In genomic region chr2:189379287-189379630, GRCh38 we compare ENCODE assay signal across 12 cellular contexts.
DNase-seq lines count a peak whose midpoint lies in the region; ATAC-seq, FAIRE-seq and TF ChIP-seq lines count a peak whose summit lies in the region.
"Had no signal": no experiment of that assay in that cellular context is flagged by ENCODE, and none has a peak within 500 bp of the region (broad histone marks: within the 10 kb centered on the region; RNA-seq: fewer than 3 reads in every experiment).

No MANE protein-coding gene starts in this region.

- H3K4me3 ChIP-seq in OCI-LY3 (ENCODE audit: low read length), result no peak overlapping the region
- H3K4me3 ChIP-seq in endodermal cell (ENCODE audit: low read length), result no peak overlapping the region
- no peak overlapping the region for H3K4me3 ChIP-seq in right cardiac atrium (ENCODE audit: low read length)
- no peak overlapping the region for H3K4me3 ChIP-seq in MM.1S (ENCODE audit: low read length)

- H3K4me3 Mint-ChIP-seq in endodermal cell, result no peak overlapping the region
- H3K4me3 Mint-ChIP-seq: activated T-cell treated with anti-CD3 and anti-CD28 coated beads, Interleukin-2, amount 50 U/mL, for 24 hours had no signal

- no peaks in the 10 kb centered on the region for H3K36me3 ChIP-seq in OCI-LY3 (replicated peaks; ENCODE audit: low read depth, low read length)
- no peaks in the 10 kb centered on the region for H3K36me3 ChIP-seq in endodermal cell (ENCODE audit: control insufficient read depth, insufficient read depth, low read length)
- no peaks in the 10 kb centered on the region for H3K36me3 ChIP-seq in MM.1S (replicated peaks; ENCODE audit: insufficient read depth, low read length)

- intact Hi-C loops in right cardiac atrium (cut with DNase I), result no loop called here

- H2AFZ ChIP-seq in OCI-LY3 (ENCODE audit: low read depth, low read length) (peak overlapping the region; percentile 71), MM.1S (ENCODE audit: low read length) (no peak overlapping the region)

- no peaks in the 10 kb centered on the region for H3K9me3 Mint-ChIP-seq in endodermal cell
- H3K9me3 Mint-ChIP-seq: activated T-cell treated with anti-CD3 and anti-CD28 coated beads, Interleukin-2, amount 50 U/mL, for 24 hours had no signal

- no peaks in the 10 kb centered on the region for H4K20me1 ChIP-seq in OCI-LY3 (ENCODE audit: insufficient read depth, low read length)
- H4K20me1 ChIP-seq in MM.1S (ENCODE audit: insufficient read depth, low read length), result no peaks in the 10 kb centered on the region

- TF ChIP-seq CTCF in OCI-LY3 (IDR thresholded peaks at IDR 0.05; ENCODE audit: low read depth, low read length), result no peak
- no peak for TF ChIP-seq CTCF in endodermal cell (conservative IDR thresholded peaks at IDR 0.05)
- no peak for TF ChIP-seq CTCF in omental fat pad (IDR thresholded peaks at IDR 0.05)
- TF ChIP-seq CTCF in MM.1S (IDR thresholded peaks at IDR 0.05; ENCODE audit: low read length), result no peak

- no peak overlapping the region for H3K4me2 ChIP-seq in OCI-LY3 (ENCODE audit: low read length)
- no peak overlapping the region for H3K4me2 ChIP-seq in MM.1S (ENCODE audit: low read depth, low read length)

- WGBS in endodermal cell (ENCODE audit: insufficient coverage in 1 of 2, insufficient read length in 1 of 2), 2 experiments, result 58% methylated on average over 1 of the region's 2 CpGs; no CpG with 5 or more reads in 1 of the 2 experiments
- 42% methylated on average over 2 of the region's 2 CpGs for WGBS in right cardiac atrium

- H3K27me3 ChIP-seq in OCI-LY3 (ENCODE audit: low read depth, low read length) (no peaks in the 10 kb centered on the region), endodermal cell (ENCODE audit: control insufficient read depth, insufficient read depth, low read length, poor library complexity, severe bottlenecking) (no peaks in the 10 kb centered on the region), right cardiac atrium (ENCODE audit: control insufficient read depth, insufficient read depth) (no peaks in the 10 kb centered on the region), MM.1S (replicated peaks; ENCODE audit: insufficient read depth, low read length) (no peaks in the 10 kb centered on the region)

- H3K27ac Mint-ChIP-seq in endodermal cell, result no peak overlapping the region
- H3K27ac Mint-ChIP-seq: activated T-cell treated with anti-CD3 and anti-CD28 coated beads, Interleukin-2, amount 50 U/mL, for 24 hours had no signal

- H3K4me1 ChIP-seq in OCI-LY3 (ENCODE audit: low read length) (no peaks in the 10 kb centered on the region), endodermal cell (ENCODE audit: control insufficient read depth, insufficient read depth, low read length) (no peaks in the 10 kb centered on the region), right cardiac atrium (ENCODE audit: control insufficient read depth, insufficient read depth, low read length) (no peaks in the 10 kb centered on the region), MM.1S (ENCODE audit: low read length) (no peaks in the 10 kb centered on the region)

- no peaks in the 10 kb centered on the region for H3K9me2 ChIP-seq in MM.1S (replicated peaks; ENCODE audit: insufficient read depth, low read length)

- no peaks in the 10 kb centered on the region for H3K4me1 Mint-ChIP-seq in endodermal cell

- H3K27me3 Mint-ChIP-seq in endodermal cell (ENCODE audit: insufficient read depth), result no peaks in the 10 kb centered on the region
- H3K27me3 Mint-ChIP-seq: activated T-cell treated with anti-CD3 and anti-CD28 coated beads, Interleukin-2, amount 50 U/mL, for 24 hours had no signal

- ATAC-seq in omental fat pad (ENCODE audit: low FRiP score), result peak; percentile 48
- ATAC-seq in HG03280 (IDR thresholded peaks at IDR 0.05; ENCODE audit: unreplicated experiment), result no peak
- ATAC-seq in right cardiac atrium, result no peak

- H3K79me2 ChIP-seq in OCI-LY3 (ENCODE audit: low read length), result no peaks in the 10 kb centered on the region
- H3K79me2 ChIP-seq in MM.1S (ENCODE audit: low read length), result no peaks in the 10 kb centered on the region

- H3K27ac ChIP-seq in OCI-LY3 (ENCODE audit: low read length) (no peak overlapping the region), endodermal cell (ENCODE audit: low read depth, low read length) (peak overlapping the region; percentile 28), right cardiac atrium (ENCODE audit: low read length) (no peak overlapping the region), MM.1S (ENCODE audit: low read length) (no peak overlapping the region)

- H3K9ac ChIP-seq in OCI-LY3 (ENCODE audit: low read length) (no peak overlapping the region), endodermal cell (ENCODE audit: extremely low read depth, low read length, poor library complexity, severe bottlenecking) (no peak overlapping the region), MM.1S (ENCODE audit: low read length) (no peak overlapping the region)

- DNase-seq in endodermal cell, result no peak
- DNase-seq in omental fat pad (ENCODE audit: low spot score), result no peak
- DNase-seq in activated naive CD4-positive, alpha-beta T cell treated with anti-CD3 and anti-CD28 coated beads, Interleukin-2, amount 50 U/mL, for 16 hours, result no peak
- DNase-seq in right cardiac atrium, result no peak
- no peak for DNase-seq in MM.1S
- DNase-seq: activated T-cell treated with anti-CD3 and anti-CD28 coated beads, Interleukin-2, amount 50 U/mL, for 24 hours; cerebellar nuclear complex; DMS 273 treated with DMSO at 0.1 percent for 48 hours; small intestine had no signal

- H3K36me3 Mint-ChIP-seq in endodermal cell (ENCODE audit: low read depth), result no peaks in the 10 kb centered on the region

- FAIRE-seq in G401.6 (lab: Jason Lieb, UNC), result peak; percentile 97
- FAIRE-seq: small intestine had no signal

- no peaks in the 10 kb centered on the region for H3K9me3 ChIP-seq in OCI-LY3 (ENCODE audit: insufficient read depth, low read length)
- no peaks in the 10 kb centered on the region for H3K9me3 ChIP-seq in endodermal cell (ENCODE audit: control insufficient read depth, low read length)
- H3K9me3 ChIP-seq in right cardiac atrium (ENCODE audit: control insufficient read depth, low read length), result no peaks in the 10 kb centered on the region
- no peaks in the 10 kb centered on the region for H3K9me3 ChIP-seq in MM.1S (replicated peaks; ENCODE audit: insufficient read depth, low read length)

- H3F3A ChIP-seq in MM.1S (ENCODE audit: insufficient read depth, low read length), result no peaks in the 10 kb centered on the region
